1 cellular context compared by ENCODE assay signal in genomic region chrX:115694028-115694427, GRCh38.
TF ChIP-seq lines count a peak whose summit lies in the region.

No MANE protein-coding gene starts in this region.

TF ChIP-seq in WTC11, 78 proteins besides CTCF, POLR2A, EP300 and RAD21 (continued from another document):
- no peak for TF ChIP-seq ZNF425 (CRISPR knock-in tag; conservative IDR thresholded peaks at IDR 0.05)
- no peak for TF ChIP-seq SOX15 (CRISPR knock-in tag; IDR thresholded peaks at IDR 0.05)
- no peak for TF ChIP-seq E2F1 (CRISPR knock-in tag; IDR thresholded peaks at IDR 0.05)
- TF ChIP-seq STAT6 (CRISPR knock-in tag; conservative IDR thresholded peaks at IDR 0.05; ENCODE audit: low read depth): no peak
- no peak for TF ChIP-seq CREM (CRISPR knock-in tag; IDR thresholded peaks at IDR 0.05)
- TF ChIP-seq FOXJ3 (CRISPR knock-in tag; IDR thresholded peaks at IDR 0.05; ENCODE audit: borderline replicate concordance): no peak
- TF ChIP-seq AR (CRISPR knock-in tag; IDR thresholded peaks at IDR 0.05): no peak
- TF ChIP-seq SP1 (CRISPR knock-in tag; conservative IDR thresholded peaks at IDR 0.05): no peak
- no peak for TF ChIP-seq ZSCAN18 (CRISPR knock-in tag; IDR thresholded peaks at IDR 0.05)
- TF ChIP-seq NFATC4 (CRISPR knock-in tag; IDR thresholded peaks at IDR 0.05): no peak
- TF ChIP-seq NFE2L1 (CRISPR knock-in tag; IDR thresholded peaks at IDR 0.05): no peak
- no peak for TF ChIP-seq RELA (CRISPR knock-in tag; IDR thresholded peaks at IDR 0.05; ENCODE audit: borderline replicate concordance)
- no peak for TF ChIP-seq NR3C1 (CRISPR knock-in tag; conservative IDR thresholded peaks at IDR 0.05; ENCODE audit: low read depth)
